Comparison of ENCODE assay signal across 8 cellular contexts in the genomic region with DNA sequence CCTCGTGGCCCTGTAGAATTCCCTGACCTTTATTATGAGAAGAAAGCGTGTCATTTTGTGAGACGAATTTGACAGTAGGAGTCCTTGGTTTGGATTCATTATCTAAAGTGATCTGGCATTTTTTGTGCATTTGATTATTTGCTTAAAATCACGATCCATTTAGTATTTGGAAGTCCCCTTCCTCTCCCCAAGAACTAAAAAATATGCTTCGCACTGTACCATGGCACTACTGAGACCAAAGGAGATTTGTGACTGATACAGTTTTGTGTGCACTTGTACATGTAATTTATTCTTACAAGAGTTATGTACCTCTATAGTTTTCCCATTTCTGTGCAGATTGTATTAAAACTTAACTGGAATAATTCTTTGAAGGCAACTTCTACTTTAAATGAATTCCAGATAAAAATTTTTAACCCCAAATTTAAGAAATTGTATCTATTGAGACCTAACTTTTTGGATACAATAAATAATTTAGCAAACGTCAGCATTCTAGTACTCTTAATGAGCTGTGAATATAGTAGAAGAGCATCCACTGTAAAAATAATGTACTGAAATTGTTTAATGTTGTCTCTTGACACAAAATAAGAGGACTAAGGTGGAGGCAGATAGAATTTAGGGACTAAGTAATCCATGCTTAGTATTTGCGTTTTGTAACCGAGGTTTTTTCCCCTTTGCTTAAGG. TPM values are rescaled to one million over a fixed set of nuclear protein-coding genes. Genes with fewer than 3 reads are reported as not detected.
DNase-seq lines count a peak whose midpoint lies in the region; ATAC-seq and TF ChIP-seq lines count a peak whose summit lies in the region.

No MANE protein-coding gene starts in this region.

- H3K9me3 ChIP-seq in Loucy (ENCODE audit: insufficient read depth, low read depth, low read length): no peaks in the 10 kb centered on the region

- H3K36me3 ChIP-seq in Loucy (ENCODE audit: insufficient read depth, low read length): no peaks in the 10 kb centered on the region

- peak overlapping the region; percentile 84; the same call in 1 of the 2 replicates for H3K27ac ChIP-seq in C4-2B

- no peak for TF ChIP-seq CTCF in C4-2B (conservative IDR thresholded peaks at IDR 0.05)
- no peak for TF ChIP-seq CTCF in Loucy (conservative IDR thresholded peaks at IDR 0.05; ENCODE audit: low read length)
- TF ChIP-seq CTCF in neural crest cell (conservative IDR thresholded peaks at IDR 0.05): no peak

- no peaks in the 10 kb centered on the region for H3K9me3 Mint-ChIP-seq in neural crest cell

- peaks cover 7% of the 10 kb centered on the region for H3K27me3 ChIP-seq in Loucy (ENCODE audit: insufficient read depth, low read length, poor library complexity, severe bottlenecking)

- ATAC-seq in HG03342 (IDR thresholded peaks at IDR 0.05; ENCODE audit: unreplicated experiment): no peak

- H3K9me2 ChIP-seq in Loucy (replicated peaks; ENCODE audit: low read depth, low read length): no peaks in the 10 kb centered on the region

- H2AFZ ChIP-seq in Loucy (ENCODE audit: low read length): no peak overlapping the region

- H3K4me3 Mint-ChIP-seq in neural crest cell: peak overlapping the region; percentile 90

- H4K20me1 ChIP-seq in Loucy (ENCODE audit: insufficient read depth, low read length, poor library complexity, severe bottlenecking): peaks cover 61% of the 10 kb centered on the region

- DNase-seq in dermis blood vessel endothelial cell: peak; percentile 30
- DNase-seq in neural crest cell (ENCODE audit: low read depth, low spot score): no peak
- DNase-seq in D341Med (ENCODE audit: low spot score): no peak
- DNase-seq in medulla oblongata (ENCODE audit: extremely low spot score): no peak
- no peak for DNase-seq in NCI-H1105 treated with DMSO at 0.1 percent for 48 hours (lab: John Stamatoyannopoulos, UW)

- H3K4me1 Mint-ChIP-seq in neural crest cell: peaks cover 41% of the 10 kb centered on the region

- peak overlapping the region; percentile 94 for H3K4me3 ChIP-seq in Loucy (ENCODE audit: low read length, poor library complexity, severe bottlenecking)

- H3K79me2 ChIP-seq in Loucy (ENCODE audit: insufficient read depth, low read length): peaks cover 69% of the 10 kb centered on the region

- peaks cover 26% of the 10 kb centered on the region for H3K27me3 Mint-ChIP-seq in neural crest cell (ENCODE audit: low read depth)

- no peaks in the 10 kb centered on the region for H3K36me3 Mint-ChIP-seq in neural crest cell (ENCODE audit: low read depth)

- H3K4me1 ChIP-seq in Loucy (ENCODE audit: insufficient read depth, low read length, poor library complexity, severe bottlenecking): peaks cover 60% of the 10 kb centered on the region

- H3K27ac Mint-ChIP-seq in neural crest cell (ENCODE audit: unreplicated experiment): no peak overlapping the region

- H3K9ac ChIP-seq in Loucy (ENCODE audit: low read depth, low read length, poor library complexity, severe bottlenecking): peak overlapping the region; percentile 89

- H3F3A ChIP-seq in Loucy (ENCODE audit: low read depth): peaks cover under 1% of the 10 kb centered on the region; the same call in 1 of the 2 replicates

- H3K4me2 ChIP-seq in Loucy (ENCODE audit: low read depth, low read length, poor library complexity, severe bottlenecking): peak overlapping the region; percentile 97

RNA-seq across cellular contexts. Expression of a gene that starts 2.1 kb away (rescaled TPM):
- total RNA-seq in dermis blood vessel endothelial cell (50.5 and 55.1 TPM in 2 replicates), neural crest cell (26.3 and 27.9 TPM in 2 replicates)
